15 cellular contexts compared by ENCODE assay signal in the genomic region with DNA sequence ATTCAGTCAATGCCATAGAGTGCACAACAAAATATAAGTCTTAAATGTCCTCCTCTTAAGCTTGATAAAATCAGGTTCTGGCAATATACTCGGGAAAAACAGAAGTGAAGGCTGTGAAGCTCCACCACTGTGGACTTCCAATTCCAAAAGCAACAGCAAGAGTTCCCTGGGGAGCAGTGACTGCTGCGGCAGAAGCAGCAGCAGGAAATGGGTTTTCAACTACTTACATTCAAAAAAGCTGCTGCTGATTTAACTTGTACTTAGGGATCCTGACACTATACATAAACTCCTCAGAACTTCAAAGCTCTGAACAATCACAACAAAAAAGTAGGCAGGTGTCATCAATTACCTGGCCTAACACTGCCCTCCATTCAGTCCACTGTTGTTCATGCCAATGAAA. TPM values are rescaled to one million over a fixed set of nuclear protein-coding genes. Genes with fewer than 3 reads are reported as not detected.
DNase-seq lines count a peak whose midpoint lies in the region; ATAC-seq and TF ChIP-seq lines count a peak whose summit lies in the region.
"Had no signal": no experiment of that assay in that cellular context is flagged by ENCODE, and none has a peak within 500 bp of the region (broad histone marks: within the 10 kb centered on the region; RNA-seq: fewer than 3 reads in every experiment).

No MANE protein-coding gene starts in this region.

- H3K79me2 ChIP-seq in SU-DHL-6 (ENCODE audit: insufficient read depth, low read length): peaks cover 96% of the 10 kb centered on the region

- peaks cover 5% of the 10 kb centered on the region for H4K20me1 ChIP-seq in SU-DHL-6 (ENCODE audit: low read depth, low read length)

- no peaks in the 10 kb centered on the region for H3K9me2 ChIP-seq in SU-DHL-6 (replicated peaks; ENCODE audit: insufficient read depth, low read length)

- no peaks in the 10 kb centered on the region for H3K9me3 ChIP-seq in SU-DHL-6 (ENCODE audit: insufficient read depth, low read length)
- H3K9me3 ChIP-seq: Caco-2, right atrium auricular region, SJSA1 had no signal

- H3K4me3 ChIP-seq in SU-DHL-6 (ENCODE audit: insufficient read depth, low read length, poor library complexity, severe bottlenecking): no peak overlapping the region
- H3K4me3 ChIP-seq: right atrium auricular region, SJSA1 had no signal

- H3K4me2 ChIP-seq in SU-DHL-6 (ENCODE audit: low read depth, low read length, poor library complexity, severe bottlenecking): peak overlapping the region; percentile 94

- DNase-seq in Daoy (ENCODE audit: low read depth): peak; percentile 16
- DNase-seq in LHCN-M2 (ENCODE audit: low read depth): peak; percentile 67
- DNase-seq in iPS-NIHi7 (ENCODE audit: extremely low spot score): peak; percentile 15
- DNase-seq in DMS114 treated with DMSO at 0.1 percent for 48 hours (lab: John Stamatoyannopoulos, UW; ENCODE audit: unreplicated experiment): no peak
- DNase-seq in NCI-H1694 treated with DMSO at 0.1 percent for 48 hours (lab: John Stamatoyannopoulos, UW): no peak
- DNase-seq in activated T-cell treated with anti-CD3 and anti-CD28 coated beads for 4 hours: no peak
- DNase-seq: Caco-2, KG1, NCI-H526 treated with DMSO at 0.1 percent for 48 hours, substantia nigra had no signal

- no peak overlapping the region for H3K27ac ChIP-seq in SU-DHL-6 (ENCODE audit: low read depth, low read length)
- H3K27ac ChIP-seq: right atrium auricular region, SJSA1 had no signal

- no peak overlapping the region for H3K9ac ChIP-seq in SU-DHL-6 (ENCODE audit: low read length)

- H2AFZ ChIP-seq in SU-DHL-6 (ENCODE audit: low read depth, low read length, severe bottlenecking): no peak overlapping the region

- H3F3A ChIP-seq in SU-DHL-6 (ENCODE audit: insufficient read depth): peaks cover 5% of the 10 kb centered on the region; the same call in 1 of the 2 replicates

- ATAC-seq in GM18498 (IDR thresholded peaks at IDR 0.05; ENCODE audit: unreplicated experiment): no peak
- ATAC-seq: HCT116 had no signal

- H3K27me3 ChIP-seq in SU-DHL-6 (ENCODE audit: low read length): no peaks in the 10 kb centered on the region
- H3K27me3 ChIP-seq: right atrium auricular region, SJSA1 had no signal

- peaks cover 8% of the 10 kb centered on the region; the same call in 1 of the 2 replicates for H3K36me3 ChIP-seq in SU-DHL-6 (ENCODE audit: low read length)
- H3K36me3 ChIP-seq: right atrium auricular region had no signal

- no peak for TF ChIP-seq CTCF in SU-DHL-6 (IDR thresholded peaks at IDR 0.05; ENCODE audit: insufficient read depth, low read length, poor library complexity, severe bottlenecking)

RNA-seq across cellular contexts. Expression of gene CEP152, which starts 4.7 kb away (rescaled TPM):
- total RNA-seq in Daoy (2014; rRNA removed; shearing (Covaris generic)): 15.4 and 22.9 TPM in 2 replicates
- 10.0 and 12.4 TPM in 2 replicates for total RNA-seq in LHCN-M2 (2014; rRNA removed)
- 1.3 TPM for polyA plus RNA-seq in LHCN-M2 (2012)

Comparison
In these comparisons a context has a peak if more than half of its experiments do, and no peak if none do; other contexts are left out.
1. DNase-seq: peak in Daoy (single experiment), LHCN-M2 (single experiment) and iPS-NIHi7 (single experiment); none in DMS114 treated with DMSO at 0.1 percent for 48 hours (single experiment), NCI-H1694 treated with DMSO at 0.1 percent for 48 hours (single experiment) and activated T-cell treated with anti-CD3 and anti-CD28 coated beads for 4 hours (single experiment).